ENCODE assay signal across 8 cellular contexts in genomic region chr9:112819635-112820496, GRCh38.
A peak's percentile ranks its signal among the peaks of the same experiment; 100 is the strongest.
DNase-seq lines count a peak whose midpoint lies in the region; ATAC-seq and TF ChIP-seq lines count a peak whose summit lies in the region.

No MANE protein-coding gene starts in this region.

- TF ChIP-seq CTCF in astrocyte of the cerebellum (IDR thresholded peaks at IDR 0.05; ENCODE audit: low read depth, low read length, missing control alignments) = peak; percentile 79

- no peaks in the 10 kb centered on the region for H3K27me3 ChIP-seq in iPS DF 6.9 (ENCODE audit: control insufficient read depth, insufficient read depth, low read length)

- no peak overlapping the region for H3K4me3 ChIP-seq in astrocyte of the cerebellum (ENCODE audit: low read depth, low read length)
- H3K4me3 ChIP-seq in iPS DF 6.9 (ENCODE audit: low read length) = no peak overlapping the region

- no peaks in the 10 kb centered on the region for H3K9me3 Mint-ChIP-seq in activated CD8-positive, alpha-beta memory T cell treated with anti-CD3 and anti-CD28 coated beads, Interleukin-2, amount 10 ng/mL, durations not matched to agents 7 days and 5 days (ENCODE audit: low read depth)

- ATAC-seq in activated CD8-positive, alpha-beta memory T cell treated with anti-CD3 and anti-CD28 coated beads, Interleukin-2, amount 10 ng/mL, durations not matched to agents 7 days and 5 days = peak; percentile 45
- peak; percentile 44 for ATAC-seq in HG02588 (IDR thresholded peaks at IDR 0.05; ENCODE audit: unreplicated experiment)
- no peak for ATAC-seq in HG03097 (IDR thresholded peaks at IDR 0.05; ENCODE audit: low FRiP score, unreplicated experiment)

- H3K36me3 ChIP-seq in iPS DF 6.9 (ENCODE audit: control insufficient read depth, insufficient read depth, low read length) = no peaks in the 10 kb centered on the region

- H3K27ac Mint-ChIP-seq in activated CD8-positive, alpha-beta memory T cell treated with anti-CD3 and anti-CD28 coated beads, Interleukin-2, amount 10 ng/mL, durations not matched to agents 7 days and 5 days = no peak overlapping the region

- H3K4me3 Mint-ChIP-seq in activated CD8-positive, alpha-beta memory T cell treated with anti-CD3 and anti-CD28 coated beads, Interleukin-2, amount 10 ng/mL, durations not matched to agents 7 days and 5 days = no peak overlapping the region

- H3K4me1 ChIP-seq in iPS DF 6.9 (ENCODE audit: control insufficient read depth, insufficient read depth, low read length) = no peaks in the 10 kb centered on the region

- in situ Hi-C loops in astrocyte of the cerebellum (cut with HindIII; ENCODE audit: low sequenced_read_pairs) = no loop called here

- H3K4me1 Mint-ChIP-seq in activated CD8-positive, alpha-beta memory T cell treated with anti-CD3 and anti-CD28 coated beads, Interleukin-2, amount 10 ng/mL, durations not matched to agents 7 days and 5 days = no peaks in the 10 kb centered on the region

- no peak for DNase-seq in activated CD8-positive, alpha-beta memory T cell treated with anti-CD3 and anti-CD28 coated beads, Interleukin-2, amount 10 ng/mL, durations not matched to agents 7 days and 5 days
- DNase-seq in activated CD8-positive, alpha-beta memory T cell treated with anti-CD3 and anti-CD28 coated beads, Interleukin-2, amount 50 U/mL, for 48 hours = no peak
- DNase-seq in NCI-H2227 (lab: John Stamatoyannopoulos, UW; ENCODE audit: unreplicated experiment) = peak; percentile 73
- DNase-seq in astrocyte of the cerebellum (ENCODE audit: low read depth) = peak; percentile 50
- DNase-seq in iPS DF 6.9 (ENCODE audit: low read depth, low spot score) = peak; percentile 48
- peak; percentile 70 for DNase-seq in superior temporal gyrus (ENCODE audit: extremely low spot score)

- CTCF ChIA-PET in activated CD8-positive, alpha-beta memory T cell treated with anti-CD3 and anti-CD28 coated beads, Interleukin-2, amount 10 ng/mL, durations not matched to agents 7 days and 5 days (lab: Charles Lee) = interaction anchor here (0.6 to 1.2 kb wide), 7 partner anchors 11 to 376 kb away, joined by 3 to 5 read pairs (median 4); partner anchors contain the start of genes INIP and SNX30

- no peaks in the 10 kb centered on the region for H3K9me3 ChIP-seq in iPS DF 6.9 (ENCODE audit: control insufficient read depth, insufficient read depth, low read length)

- H3K36me3 Mint-ChIP-seq in activated CD8-positive, alpha-beta memory T cell treated with anti-CD3 and anti-CD28 coated beads, Interleukin-2, amount 10 ng/mL, durations not matched to agents 7 days and 5 days = no peaks in the 10 kb centered on the region

- H3K27ac ChIP-seq in iPS DF 6.9 (ENCODE audit: low read length) = no peak overlapping the region

- no CpG with 5 or more reads among the region's 7 CpGs for WGBS in iPS DF 6.9 (ENCODE audit: insufficient coverage, insufficient read length)

- no peaks in the 10 kb centered on the region for H3K27me3 Mint-ChIP-seq in activated CD8-positive, alpha-beta memory T cell treated with anti-CD3 and anti-CD28 coated beads, Interleukin-2, amount 10 ng/mL, durations not matched to agents 7 days and 5 days

Comparison
In these comparisons a context has a peak if more than half of its experiments do, and no peak if none do; other contexts are left out.
1. DNase-seq: peak in NCI-H2227 (single experiment), astrocyte of the cerebellum (single experiment), iPS DF 6.9 (single experiment) and superior temporal gyrus (single experiment); none in activated CD8-positive, alpha-beta memory T cell treated with anti-CD3 and anti-CD28 coated beads, Interleukin-2, amount 10 ng/mL, durations not matched to agents 7 days and 5 days (single experiment) and activated CD8-positive, alpha-beta memory T cell treated with anti-CD3 and anti-CD28 coated beads, Interleukin-2, amount 50 U/mL, for 48 hours (single experiment).